Comparison of ENCODE assay signal across 1 cellular context in genomic region chr10:50326757-50327701, GRCh38.
TF ChIP-seq lines count a peak whose summit lies in the region.

No MANE protein-coding gene starts in this region.

TF ChIP-seq in HCT116, 20 proteins besides CTCF, POLR2A, EP300 and RAD21 (continued from another document):
- TF ChIP-seq FOSL1 (IDR thresholded peaks at IDR 0.05; ENCODE audit: low read depth) = no peak
